ENCODE assay signal across 8 cellular contexts in the genomic region with DNA sequence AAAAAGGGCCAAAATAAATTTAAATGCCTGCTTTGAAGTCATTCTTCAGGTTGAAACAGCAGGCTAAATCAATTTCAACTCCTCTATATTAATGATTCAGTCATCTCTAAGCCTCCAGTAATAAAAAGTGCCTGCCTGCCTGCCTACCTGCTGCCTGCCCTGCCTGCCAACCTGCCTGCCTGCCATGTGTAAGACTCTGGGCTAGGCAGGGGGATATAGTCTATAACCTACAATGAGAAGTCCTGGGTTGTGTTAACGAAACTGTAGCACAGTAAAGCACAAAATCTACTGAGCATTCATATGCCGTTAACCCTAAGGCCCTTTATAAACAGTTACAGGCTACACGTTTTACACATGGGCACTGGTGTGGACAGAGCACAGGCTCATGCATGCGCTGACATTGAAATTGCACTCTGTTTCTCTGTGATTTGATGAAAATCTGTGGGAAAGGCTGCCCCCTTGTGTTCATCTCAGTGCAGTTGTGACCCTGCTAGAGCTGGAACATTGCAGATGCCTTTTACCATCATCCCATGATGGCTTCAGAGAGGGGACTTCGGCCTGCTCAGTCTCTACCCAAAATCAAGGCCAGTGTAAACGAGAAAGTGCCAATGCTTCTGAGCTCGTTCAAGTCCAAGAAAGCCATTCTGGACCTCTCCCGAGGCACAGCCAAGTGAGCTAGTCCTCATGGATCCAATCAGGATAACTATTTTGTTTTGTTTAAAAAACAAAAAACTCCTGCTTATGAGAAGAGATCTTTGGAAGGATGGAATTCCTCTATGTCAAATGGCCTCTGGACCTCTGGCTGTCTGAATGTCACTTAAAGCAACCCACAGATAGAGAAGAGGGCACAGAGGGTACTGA.
A peak's percentile ranks its signal among the peaks of the same experiment; 100 is the strongest.
DNase-seq lines count a peak whose midpoint lies in the region; ATAC-seq and TF ChIP-seq lines count a peak whose summit lies in the region.

No MANE protein-coding gene starts in this region.

- H3K9me3 Mint-ChIP-seq in CD8-positive, alpha-beta memory T cell, result no peaks in the 10 kb centered on the region
- H3K9me3 Mint-ChIP-seq in stimulated activated memory B cell treated with anti-CD40 and anti-IgM and Interleukin-4, amounts not matched to agents 10 μg/mL and 1 μg/mL and 100 μg/mL, for 72 hours, result no peaks in the 10 kb centered on the region

- no peaks in the 10 kb centered on the region for H3K27me3 ChIP-seq in CD8-positive, alpha-beta memory T cell (ENCODE audit: insufficient read depth, low read length, poor library complexity, severe bottlenecking)

- H3K9me3 ChIP-seq in CD8-positive, alpha-beta memory T cell (ENCODE audit: low read length), result no peaks in the 10 kb centered on the region
- H3K9me3 ChIP-seq in mucosa of descending colon, result no peaks in the 10 kb centered on the region

- H3K27ac ChIP-seq in CD8-positive, alpha-beta memory T cell (ENCODE audit: low read depth, low read length), result no peak overlapping the region

- H3K4me3 ChIP-seq in CD8-positive, alpha-beta memory T cell (ENCODE audit: low read length), result no peak overlapping the region
- H3K4me3 ChIP-seq in mucosa of descending colon, result no peak overlapping the region

- POLR2A ChIA-PET in CD8-positive, alpha-beta memory T cell (lab: Charles Lee), result no interaction called here

- H3K36me3 Mint-ChIP-seq in CD8-positive, alpha-beta memory T cell, result peaks cover 0 to 16% (median 4%) of the 10 kb centered on the region in 3 donors
- peaks cover 7% of the 10 kb centered on the region for H3K36me3 Mint-ChIP-seq in stimulated activated memory B cell treated with anti-CD40 and anti-IgM and Interleukin-4, amounts not matched to agents 10 μg/mL and 1 μg/mL and 100 μg/mL, for 72 hours

- no peaks in the 10 kb centered on the region for H3K27me3 Mint-ChIP-seq in CD8-positive, alpha-beta memory T cell
- H3K27me3 Mint-ChIP-seq in stimulated activated memory B cell treated with anti-CD40 and anti-IgM and Interleukin-4, amounts not matched to agents 10 μg/mL and 1 μg/mL and 100 μg/mL, for 72 hours, result no peaks in the 10 kb centered on the region

- peak; percentile 17 to 51 (median 25) for DNase-seq in CD8-positive, alpha-beta memory T cell
- DNase-seq in NCI-H82 (lab: John Stamatoyannopoulos, UW), result peak; percentile 85
- DNase-seq in activated CD8-positive, alpha-beta memory T cell treated with anti-CD3 and anti-CD28 coated beads for 24 hours, result peak; percentile 73
- peak; percentile 63 for DNase-seq in epidermal melanocyte (ENCODE audit: insufficient read length, low spot score)
- peak in 2 of 3 donors; percentile 31 to 84 for DNase-seq in mucosa of descending colon

- intact Hi-C loops in mucosa of descending colon (cut with DNase I, micrococcal nuclease), result no loop called here

- no peak overlapping the region for H3K4me3 Mint-ChIP-seq in CD8-positive, alpha-beta memory T cell
- no peak overlapping the region for H3K4me3 Mint-ChIP-seq in stimulated activated memory B cell treated with anti-CD40 and anti-IgM and Interleukin-4, amounts not matched to agents 10 μg/mL and 1 μg/mL and 100 μg/mL, for 72 hours

- H3K27ac Mint-ChIP-seq in CD8-positive, alpha-beta memory T cell, result peak overlapping the region in 3 of 8 donors; percentile 12 to 81 (median 15)
- no peak overlapping the region for H3K27ac Mint-ChIP-seq in stimulated activated memory B cell treated with anti-CD40 and anti-IgM and Interleukin-4, amounts not matched to agents 10 μg/mL and 1 μg/mL and 100 μg/mL, for 72 hours

- TF ChIP-seq CTCF in mucosa of descending colon (IDR thresholded peaks at IDR 0.05), result peak; percentile 67

- ATAC-seq in GM19395 (IDR thresholded peaks at IDR 0.05; ENCODE audit: unreplicated experiment) (peak; percentile 94), HG03457 (IDR thresholded peaks at IDR 0.05; ENCODE audit: unreplicated experiment) (peak; percentile 68), mucosa of descending colon (peak; percentile 85)
- peak; percentile 81 for ATAC-seq in stimulated activated memory B cell treated with anti-CD40 and anti-IgM and Interleukin-4, amounts not matched to agents 10 μg/mL and 1 μg/mL and 100 μg/mL, for 72 hours

- H3K36me3 ChIP-seq in CD8-positive, alpha-beta memory T cell (ENCODE audit: insufficient read depth, low read length), result no peaks in the 10 kb centered on the region
- no peaks in the 10 kb centered on the region for H3K36me3 ChIP-seq in mucosa of descending colon (ENCODE audit: low read depth)

- CTCF ChIA-PET in CD8-positive, alpha-beta memory T cell (lab: Charles Lee), result interaction anchor here (0.8 to 1.1 kb wide), 3 partner anchors 10 to 90 kb away, joined by 3 read pairs; no protein-coding TSS in a partner anchor

- H3K4me1 ChIP-seq in CD8-positive, alpha-beta memory T cell (ENCODE audit: insufficient read depth, low read length), result no peaks in the 10 kb centered on the region
- H3K4me1 ChIP-seq in mucosa of descending colon (ENCODE audit: low read depth), result no peaks in the 10 kb centered on the region

- H3K4me1 Mint-ChIP-seq in CD8-positive, alpha-beta memory T cell, result peaks cover 0 to 6% (median 3%) of the 10 kb centered on the region in 3 donors
- peaks cover 8% of the 10 kb centered on the region for H3K4me1 Mint-ChIP-seq in stimulated activated memory B cell treated with anti-CD40 and anti-IgM and Interleukin-4, amounts not matched to agents 10 μg/mL and 1 μg/mL and 100 μg/mL, for 72 hours

Comparison
In these comparisons a context has a peak if more than half of its experiments do, and no peak if none do; other contexts are left out.
1. DNase-seq: peak in every context shown above with its lines; median percentile 85 in NCI-H82; 73 in activated CD8-positive, alpha-beta memory T cell treated with anti-CD3 and anti-CD28 coated beads for 24 hours; 63 in epidermal melanocyte; 58 in mucosa of descending colon; 25 in CD8-positive, alpha-beta memory T cell.